8 cellular contexts compared by ENCODE assay signal in genomic region chr11:86671386-86672006, GRCh38. TPM values are rescaled to one million over a fixed set of nuclear protein-coding genes. Genes with fewer than 3 reads are reported as not detected.
A peak's percentile ranks its signal among the peaks of the same experiment; 100 is the strongest.
DNase-seq lines count a peak whose midpoint lies in the region; ATAC-seq and TF ChIP-seq lines count a peak whose summit lies in the region.

No MANE protein-coding gene starts in this region.

- WGBS in right cardiac atrium = 2% methylated on average over 36 of the region's 36 CpGs

- ATAC-seq in right cardiac atrium = peak; percentile 77 to 78

- no peaks in the 10 kb centered on the region for H3K9me3 ChIP-seq in right cardiac atrium (ENCODE audit: control insufficient read depth, low read length)

- H3K4me1 ChIP-seq in right cardiac atrium (ENCODE audit: control insufficient read depth, insufficient read depth, low read length) = peaks cover 3% of the 10 kb centered on the region

- H3K4me3 ChIP-seq in right cardiac atrium (ENCODE audit: low read length) = peak overlapping the region; percentile 58

- intact Hi-C loops in right cardiac atrium (cut with DNase I) (loop anchor here in 2 of 4 donors (5.0 to 10.0 kb wide), 2 partner anchors 131 to 133 kb away; partner anchors contain the start of gene PRSS23 (in 2 of the 2)), posterior vena cava (cut with DNase I) (loop anchor here (5.0 to 10.0 kb wide), 2 partner anchors 71 to 133 kb away; partner anchors contain the start of gene PRSS23 (in 1 of the 2))

- H3K27me3 ChIP-seq in right cardiac atrium (ENCODE audit: control insufficient read depth, insufficient read depth) = no peaks in the 10 kb centered on the region

- TF ChIP-seq CTCF in GM20000 (IDR thresholded peaks at IDR 0.05; ENCODE audit: extremely low read depth, missing control alignments) = no peak

- H3K27ac ChIP-seq in angular gyrus (ENCODE audit: low read depth, low read length) (peak overlapping the region; percentile 60), right cardiac atrium (ENCODE audit: low read length) (peak overlapping the region; percentile 89)

- peak; percentile 15 for DNase-seq in activated gamma-delta T cell (lab: John Stamatoyannopoulos, UW)
- DNase-seq in activated gamma-delta T cell treated with Interleukin-2 at 50 U/mL for 16 hours = no peak
- DNase-seq in NCI-H1092 treated with DMSO at 0.1 percent for 48 hours (lab: John Stamatoyannopoulos, UW) = peak; percentile 80
- DNase-seq in right cardiac atrium = peak; percentile 83 to 94 (median 91)
- DNase-seq in posterior vena cava (ENCODE audit: low spot score) = peak; percentile 94
- no peak for DNase-seq in GM20000 (ENCODE audit: low spot score)
- DNase-seq in H4 (ENCODE audit: low spot score) = no peak

RNA-seq across cellular contexts. Expression of gene ME3, which starts 0.9 kb away (rescaled TPM):
- total RNA-seq in right cardiac atrium (10 to 100 TPM; 20.8 to 24.0 (median 23.4) TPM), posterior vena cava (10 to 100 TPM; 19.3 to 25.7 TPM)
- 23.6 TPM for polyA plus RNA-seq in right cardiac atrium
- total RNA-seq in H4 (2014; rRNA removed; shearing (Covaris generic)) = 0.18 TPM in 1 of 2 replicates, not detected in the other

Comparison
In these comparisons a context has a peak if more than half of its experiments do, and no peak if none do; other contexts are left out.
1. DNase-seq: peak in activated gamma-delta T cell (single experiment), NCI-H1092 treated with DMSO at 0.1 percent for 48 hours (single experiment), right cardiac atrium (3 of 3) and posterior vena cava (single experiment); none in activated gamma-delta T cell treated with Interleukin-2 at 50 U/mL for 16 hours (single experiment), GM20000 (single experiment) and H4 (single experiment).
2. RNA of gene ME3, which starts 0.9 kb away (total RNA-seq): 19.3 to 25.7 TPM in posterior vena cava and 20.8 to 24.0 TPM in right cardiac atrium; 0.18 TPM in H4; every median in the first group is over 10 times any median in the second.